ENCODE assay signal across 11 cellular contexts in genomic region chr20:53748821-53749402, GRCh38.
A peak's percentile ranks its signal among the peaks of the same experiment; 100 is the strongest.
DNase-seq lines count a peak whose midpoint lies in the region; ATAC-seq and TF ChIP-seq lines count a peak whose summit lies in the region.
"Had no signal": no experiment of that assay in that cellular context is flagged by ENCODE, and none has a peak within 500 bp of the region (broad histone marks: within the 10 kb centered on the region; RNA-seq: fewer than 3 reads in every experiment).

No MANE protein-coding gene starts in this region.

- peak; percentile 29 for ATAC-seq in SK-N-SH treated with all-trans-retinoic acid at 6 μM for 48 hours
- ATAC-seq in stimulated activated memory B cell treated with anti-CD40 and anti-IgM and Interleukin-4, amounts not matched to agents 10 μg/mL and 1 μg/mL and 100 μg/mL, for 72 hours, result no peak

- TF ChIP-seq CTCF in epithelial cell of proximal tubule (conservative IDR thresholded peaks at IDR 0.05; ENCODE audit: low read depth, low read length) (no peak), GM10266 (IDR thresholded peaks at IDR 0.05; ENCODE audit: control insufficient read depth, insufficient read depth, low read depth, missing control alignments) (no peak)

- no peak overlapping the region for H3K4me3 ChIP-seq in epithelial cell of proximal tubule (ENCODE audit: low read depth, low read length)

- H3K36me3 Mint-ChIP-seq in activated T-cell treated with anti-CD3 and anti-CD28 coated beads, Interleukin-2, amount 50 U/mL, for 24 hours (ENCODE audit: low read depth), result no peaks in the 10 kb centered on the region
- no peaks in the 10 kb centered on the region for H3K36me3 Mint-ChIP-seq in stimulated activated memory B cell treated with anti-CD40 and anti-IgM and Interleukin-4, amounts not matched to agents 10 μg/mL and 1 μg/mL and 100 μg/mL, for 72 hours

- peaks cover 55% of the 10 kb centered on the region for H3K4me1 Mint-ChIP-seq in activated T-cell treated with anti-CD3 and anti-CD28 coated beads, Interleukin-2, amount 50 U/mL, for 24 hours (ENCODE audit: low read depth)
- peaks cover 42% of the 10 kb centered on the region for H3K4me1 Mint-ChIP-seq in stimulated activated memory B cell treated with anti-CD40 and anti-IgM and Interleukin-4, amounts not matched to agents 10 μg/mL and 1 μg/mL and 100 μg/mL, for 72 hours

- H3K27ac Mint-ChIP-seq in activated T-cell treated with anti-CD3 and anti-CD28 coated beads, Interleukin-2, amount 50 U/mL, for 24 hours, result peak overlapping the region; percentile 70
- H3K27ac Mint-ChIP-seq in stimulated activated memory B cell treated with anti-CD40 and anti-IgM and Interleukin-4, amounts not matched to agents 10 μg/mL and 1 μg/mL and 100 μg/mL, for 72 hours, result peak overlapping the region; percentile 91

- H3K27me3 Mint-ChIP-seq in activated T-cell treated with anti-CD3 and anti-CD28 coated beads, Interleukin-2, amount 50 U/mL, for 24 hours, result no peaks in the 10 kb centered on the region
- no peaks in the 10 kb centered on the region for H3K27me3 Mint-ChIP-seq in stimulated activated memory B cell treated with anti-CD40 and anti-IgM and Interleukin-4, amounts not matched to agents 10 μg/mL and 1 μg/mL and 100 μg/mL, for 72 hours

- no peak overlapping the region for H3K4me3 Mint-ChIP-seq in activated T-cell treated with anti-CD3 and anti-CD28 coated beads, Interleukin-2, amount 50 U/mL, for 24 hours
- H3K4me3 Mint-ChIP-seq in stimulated activated memory B cell treated with anti-CD40 and anti-IgM and Interleukin-4, amounts not matched to agents 10 μg/mL and 1 μg/mL and 100 μg/mL, for 72 hours, result no peak overlapping the region

- no peaks in the 10 kb centered on the region for H3K9me3 Mint-ChIP-seq in activated T-cell treated with anti-CD3 and anti-CD28 coated beads, Interleukin-2, amount 50 U/mL, for 24 hours
- no peaks in the 10 kb centered on the region for H3K9me3 Mint-ChIP-seq in stimulated activated memory B cell treated with anti-CD40 and anti-IgM and Interleukin-4, amounts not matched to agents 10 μg/mL and 1 μg/mL and 100 μg/mL, for 72 hours

- DNase-seq in activated T-cell treated with anti-CD3 and anti-CD28 coated beads, Interleukin-2, amount 50 U/mL, for 24 hours, result no peak
- DNase-seq in activated T-cell treated with anti-CD3 and anti-CD28 coated beads, Interleukin-2, amount 50 U/mL, for 1 hour, result no peak
- peak; percentile 51 for DNase-seq in epithelial cell of proximal tubule (ENCODE audit: low read depth)
- no peak for DNase-seq in OCI-M2 (lab: John Stamatoyannopoulos, UW; ENCODE audit: unreplicated experiment)
- DNase-seq in GM10266 (ENCODE audit: extremely low spot score), result no peak
- no peak for DNase-seq in GM19238 (ENCODE audit: insufficient read length, low spot score)
- DNase-seq: activated CD8-positive, alpha-beta memory T cell treated with anti-CD3 and anti-CD28 coated beads, Interleukin-2, amount 50 U/mL, for 48 hours; BE2C; OCI-M1 had no signal

TF ChIP-seq in SK-N-SH treated with all-trans-retinoic acid at 6 μM for 48 hours, 23 proteins besides CTCF, POLR2A, EP300 and RAD21:
- TF ChIP-seq SNAI2 (CRISPR knock-in tag; IDR thresholded peaks at IDR 0.05) (no peak), POU6F1 (CRISPR knock-in tag; IDR thresholded peaks at IDR 0.05; ENCODE audit: borderline replicate concordance, low read depth) (no peak), PPARA (CRISPR knock-in tag; IDR thresholded peaks at IDR 0.05; ENCODE audit: borderline replicate concordance) (no peak), ISL1 (CRISPR knock-in tag; IDR thresholded peaks at IDR 0.05) (no peak), ZFP3 (CRISPR knock-in tag; IDR thresholded peaks at IDR 0.05) (no peak), GLIS3 (CRISPR knock-in tag; IDR thresholded peaks at IDR 0.05) (no peak), BACH2 (CRISPR knock-in tag; IDR thresholded peaks at IDR 0.05; ENCODE audit: borderline replicate concordance) (no peak), CSDC2 (CRISPR knock-in tag; IDR thresholded peaks at IDR 0.05) (no peak), ZNF8 (CRISPR knock-in tag; IDR thresholded peaks at IDR 0.05) (no peak), ZNF70 (CRISPR knock-in tag; IDR thresholded peaks at IDR 0.05) (no peak), RARB (CRISPR knock-in tag; IDR thresholded peaks at IDR 0.05) (no peak), CSRNP3 (CRISPR knock-in tag; IDR thresholded peaks at IDR 0.05) (no peak), TOX (CRISPR knock-in tag; IDR thresholded peaks at IDR 0.05; ENCODE audit: borderline replicate concordance) (no peak), ZNF565 (CRISPR knock-in tag; conservative IDR thresholded peaks at IDR 0.05; ENCODE audit: low read depth) (no peak), CREB5 (CRISPR knock-in tag; IDR thresholded peaks at IDR 0.05; ENCODE audit: low read depth) (no peak), PATZ1 (CRISPR knock-in tag; IDR thresholded peaks at IDR 0.05; ENCODE audit: borderline replicate concordance) (no peak), OSR1 (CRISPR knock-in tag; IDR thresholded peaks at IDR 0.05) (no peak), ZFP30 (CRISPR knock-in tag; IDR thresholded peaks at IDR 0.05) (no peak), ESRRG (CRISPR knock-in tag; IDR thresholded peaks at IDR 0.05) (no peak)
TF ChIP-seq in SK-N-SH treated with all-trans-retinoic acid at 6 μM for 48 hours: peak in this region for 0.
